ENCODE assay signal across 1 cellular context in the genomic region with DNA sequence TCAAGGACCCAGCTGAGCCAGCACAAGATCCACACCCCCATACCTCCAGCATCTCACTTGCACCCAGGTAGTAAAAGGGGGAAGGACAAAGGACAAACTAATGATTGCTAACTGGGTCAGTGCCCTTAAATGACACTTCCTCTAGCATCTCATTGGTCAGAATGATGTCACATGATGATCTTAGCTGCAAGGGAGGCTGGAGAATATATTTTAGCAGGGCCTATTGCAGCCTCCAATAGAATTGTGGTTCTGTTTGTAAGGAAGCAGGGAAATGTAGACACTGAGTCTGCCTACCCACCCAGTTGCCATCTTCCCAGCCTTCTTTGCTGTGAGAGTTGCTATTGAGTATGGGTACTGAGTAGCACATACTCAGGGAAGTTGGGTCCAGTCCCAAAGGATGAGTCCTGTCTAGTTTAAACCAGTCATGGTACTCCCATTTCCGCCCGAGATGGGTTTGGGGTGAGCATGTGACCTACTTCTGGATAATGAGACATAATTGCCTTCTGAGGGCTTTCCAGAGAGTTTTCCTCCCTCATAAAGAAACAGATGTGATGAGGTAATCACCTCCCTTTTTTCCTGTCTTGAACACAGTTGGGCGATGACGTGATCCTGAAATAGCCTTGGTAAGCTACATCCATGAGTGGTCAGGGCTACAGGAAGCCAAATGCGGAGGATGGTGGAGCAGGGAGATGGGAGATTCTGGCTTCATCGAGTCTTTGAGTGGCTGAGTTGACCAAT.
TF ChIP-seq lines count a peak whose summit lies in the region.

No MANE protein-coding gene starts in this region.

TF ChIP-seq in HEK293, 187 proteins besides CTCF, POLR2A, EP300 and RAD21 (continued from another document and continues in another):
- TF ChIP-seq, protein P1, sequence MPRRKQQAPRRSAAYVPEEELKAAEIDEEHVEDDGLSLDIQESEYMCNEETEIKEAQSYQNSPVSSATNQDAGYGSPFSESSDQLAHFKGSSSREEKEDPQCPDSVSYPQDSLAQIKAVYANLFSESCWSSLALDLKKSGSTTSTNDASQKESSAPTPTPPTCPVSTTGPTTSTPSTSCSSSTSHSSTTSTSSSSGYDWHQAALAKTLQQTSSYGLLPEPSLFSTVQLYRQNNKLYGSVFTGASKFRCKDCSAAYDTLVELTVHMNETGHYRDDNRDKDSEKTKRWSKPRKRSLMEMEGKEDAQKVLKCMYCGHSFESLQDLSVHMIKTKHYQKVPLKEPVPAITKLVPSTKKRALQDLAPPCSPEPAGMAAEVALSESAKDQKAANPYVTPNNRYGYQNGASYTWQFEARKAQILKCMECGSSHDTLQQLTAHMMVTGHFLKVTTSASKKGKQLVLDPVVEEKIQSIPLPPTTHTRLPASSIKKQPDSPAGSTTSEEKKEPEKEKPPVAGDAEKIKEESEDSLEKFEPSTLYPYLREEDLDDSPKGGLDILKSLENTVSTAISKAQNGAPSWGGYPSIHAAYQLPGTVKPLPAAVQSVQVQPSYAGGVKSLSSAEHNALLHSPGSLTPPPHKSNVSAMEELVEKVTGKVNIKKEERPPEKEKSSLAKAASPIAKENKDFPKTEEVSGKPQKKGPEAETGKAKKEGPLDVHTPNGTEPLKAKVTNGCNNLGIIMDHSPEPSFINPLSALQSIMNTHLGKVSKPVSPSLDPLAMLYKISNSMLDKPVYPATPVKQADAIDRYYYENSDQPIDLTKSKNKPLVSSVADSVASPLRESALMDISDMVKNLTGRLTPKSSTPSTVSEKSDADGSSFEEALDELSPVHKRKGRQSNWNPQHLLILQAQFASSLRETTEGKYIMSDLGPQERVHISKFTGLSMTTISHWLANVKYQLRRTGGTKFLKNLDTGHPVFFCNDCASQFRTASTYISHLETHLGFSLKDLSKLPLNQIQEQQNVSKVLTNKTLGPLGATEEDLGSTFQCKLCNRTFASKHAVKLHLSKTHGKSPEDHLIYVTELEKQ (tag by site-specific recombination; IDR thresholded peaks at IDR 0.05; ENCODE audit: borderline replicate concordance): no peak
- TF ChIP-seq, protein P2, sequence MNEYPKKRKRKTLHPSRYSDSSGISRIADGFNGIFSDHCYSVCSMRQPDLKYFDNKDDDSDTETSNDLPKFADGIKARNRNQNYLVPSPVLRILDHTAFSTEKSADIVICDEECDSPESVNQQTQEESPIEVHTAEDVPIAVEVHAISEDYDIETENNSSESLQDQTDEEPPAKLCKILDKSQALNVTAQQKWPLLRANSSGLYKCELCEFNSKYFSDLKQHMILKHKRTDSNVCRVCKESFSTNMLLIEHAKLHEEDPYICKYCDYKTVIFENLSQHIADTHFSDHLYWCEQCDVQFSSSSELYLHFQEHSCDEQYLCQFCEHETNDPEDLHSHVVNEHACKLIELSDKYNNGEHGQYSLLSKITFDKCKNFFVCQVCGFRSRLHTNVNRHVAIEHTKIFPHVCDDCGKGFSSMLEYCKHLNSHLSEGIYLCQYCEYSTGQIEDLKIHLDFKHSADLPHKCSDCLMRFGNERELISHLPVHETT (tag by site-specific recombination; IDR thresholded peaks at IDR 0.05): no peak
- no peak for TF ChIP-seq ZNF501 (tag by site-specific recombination; IDR thresholded peaks at IDR 0.05)
- no peak for TF ChIP-seq ZNF138 (tag by site-specific recombination; IDR thresholded peaks at IDR 0.05; ENCODE audit: borderline replicate concordance)
- TF ChIP-seq, protein P3, sequence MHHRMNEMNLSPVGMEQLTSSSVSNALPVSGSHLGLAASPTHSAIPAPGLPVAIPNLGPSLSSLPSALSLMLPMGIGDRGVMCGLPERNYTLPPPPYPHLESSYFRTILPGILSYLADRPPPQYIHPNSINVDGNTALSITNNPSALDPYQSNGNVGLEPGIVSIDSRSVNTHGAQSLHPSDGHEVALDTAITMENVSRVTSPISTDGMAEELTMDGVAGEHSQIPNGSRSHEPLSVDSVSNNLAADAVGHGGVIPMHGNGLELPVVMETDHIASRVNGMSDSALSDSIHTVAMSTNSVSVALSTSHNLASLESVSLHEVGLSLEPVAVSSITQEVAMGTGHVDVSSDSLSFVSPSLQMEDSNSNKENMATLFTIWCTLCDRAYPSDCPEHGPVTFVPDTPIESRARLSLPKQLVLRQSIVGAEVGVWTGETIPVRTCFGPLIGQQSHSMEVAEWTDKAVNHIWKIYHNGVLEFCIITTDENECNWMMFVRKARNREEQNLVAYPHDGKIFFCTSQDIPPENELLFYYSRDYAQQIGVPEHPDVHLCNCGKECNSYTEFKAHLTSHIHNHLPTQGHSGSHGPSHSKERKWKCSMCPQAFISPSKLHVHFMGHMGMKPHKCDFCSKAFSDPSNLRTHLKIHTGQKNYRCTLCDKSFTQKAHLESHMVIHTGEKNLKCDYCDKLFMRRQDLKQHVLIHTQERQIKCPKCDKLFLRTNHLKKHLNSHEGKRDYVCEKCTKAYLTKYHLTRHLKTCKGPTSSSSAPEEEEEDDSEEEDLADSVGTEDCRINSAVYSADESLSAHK (tag by site-specific recombination; IDR thresholded peaks at IDR 0.05): no peak
- TF ChIP-seq WT1 (tag by site-specific recombination; IDR thresholded peaks at IDR 0.05): peak; percentile 99
- TF ChIP-seq, protein P4, sequence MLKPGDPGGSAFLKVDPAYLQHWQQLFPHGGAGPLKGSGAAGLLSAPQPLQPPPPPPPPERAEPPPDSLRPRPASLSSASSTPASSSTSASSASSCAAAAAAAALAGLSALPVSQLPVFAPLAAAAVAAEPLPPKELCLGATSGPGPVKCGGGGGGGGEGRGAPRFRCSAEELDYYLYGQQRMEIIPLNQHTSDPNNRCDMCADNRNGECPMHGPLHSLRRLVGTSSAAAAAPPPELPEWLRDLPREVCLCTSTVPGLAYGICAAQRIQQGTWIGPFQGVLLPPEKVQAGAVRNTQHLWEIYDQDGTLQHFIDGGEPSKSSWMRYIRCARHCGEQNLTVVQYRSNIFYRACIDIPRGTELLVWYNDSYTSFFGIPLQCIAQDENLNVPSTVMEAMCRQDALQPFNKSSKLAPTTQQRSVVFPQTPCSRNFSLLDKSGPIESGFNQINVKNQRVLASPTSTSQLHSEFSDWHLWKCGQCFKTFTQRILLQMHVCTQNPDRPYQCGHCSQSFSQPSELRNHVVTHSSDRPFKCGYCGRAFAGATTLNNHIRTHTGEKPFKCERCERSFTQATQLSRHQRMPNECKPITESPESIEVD (tag by site-specific recombination; IDR thresholded peaks at IDR 0.05): peak; percentile 56
- no peak for TF ChIP-seq GFI1B (tag by site-specific recombination; IDR thresholded peaks at IDR 0.05)
- no peak for TF ChIP-seq ZNF341 (tag by site-specific recombination; IDR thresholded peaks at IDR 0.05; ENCODE audit: low read depth)
- peak; percentile 95 for TF ChIP-seq ZNF366 (tag by site-specific recombination; conservative IDR thresholded peaks at IDR 0.05)
- no peak for TF ChIP-seq ZNF837 (tag by site-specific recombination; IDR thresholded peaks at IDR 0.05)
- TF ChIP-seq, protein P5, sequence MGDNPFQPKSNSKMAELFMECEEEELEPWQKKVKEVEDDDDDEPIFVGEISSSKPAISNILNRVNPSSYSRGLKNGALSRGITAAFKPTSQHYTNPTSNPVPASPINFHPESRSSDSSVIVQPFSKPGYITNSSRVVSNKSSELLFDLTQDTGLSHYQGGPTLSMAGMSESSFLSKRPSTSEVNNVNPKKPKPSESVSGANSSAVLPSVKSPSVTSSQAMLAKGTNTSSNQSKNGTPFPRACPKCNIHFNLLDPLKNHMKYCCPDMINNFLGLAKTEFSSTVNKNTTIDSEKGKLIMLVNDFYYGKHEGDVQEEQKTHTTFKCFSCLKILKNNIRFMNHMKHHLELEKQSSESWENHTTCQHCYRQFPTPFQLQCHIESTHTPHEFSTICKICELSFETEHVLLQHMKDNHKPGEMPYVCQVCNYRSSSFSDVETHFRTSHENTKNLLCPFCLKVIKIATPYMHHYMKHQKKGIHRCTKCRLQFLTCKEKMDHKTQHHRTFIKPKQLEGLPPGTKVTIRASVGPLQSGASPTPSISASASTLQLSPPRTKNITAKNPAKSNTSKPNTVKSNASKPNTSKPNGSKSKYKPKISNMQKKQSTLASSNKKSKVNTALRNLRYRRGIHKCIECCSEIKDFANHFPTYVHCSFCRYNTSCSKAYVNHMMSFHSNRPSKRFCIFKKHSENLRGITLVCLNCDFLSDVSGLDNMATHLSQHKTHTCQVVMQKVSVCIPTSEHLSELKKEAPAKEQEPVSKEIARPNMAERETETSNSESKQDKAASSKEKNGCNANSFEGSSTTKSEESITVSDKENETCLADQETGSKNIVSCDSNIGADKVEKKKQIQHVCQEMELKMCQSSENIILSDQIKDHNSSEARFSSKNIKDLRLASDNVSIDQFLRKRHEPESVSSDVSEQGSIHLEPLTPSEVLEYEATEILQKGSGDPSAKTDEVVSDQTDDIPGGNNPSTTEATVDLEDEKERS (tag by site-specific recombination; IDR thresholded peaks at IDR 0.05): no peak
- TF ChIP-seq ZNF239 (tag by site-specific recombination; IDR thresholded peaks at IDR 0.05): no peak
- no peak for TF ChIP-seq ZNF530 (tag by site-specific recombination; IDR thresholded peaks at IDR 0.05; ENCODE audit: low read depth)
- TF ChIP-seq ZNF211 (tag by site-specific recombination; IDR thresholded peaks at IDR 0.05; ENCODE audit: low read depth): no peak
- no peak for TF ChIP-seq ZNF174 (tag by site-specific recombination; IDR thresholded peaks at IDR 0.05)
- TF ChIP-seq SP2 (tag by site-specific recombination; IDR thresholded peaks at IDR 0.05): peak; percentile 43
- no peak for TF ChIP-seq TCF7L2 (IDR thresholded peaks at IDR 0.05; ENCODE audit: borderline replicate concordance, low read depth, low read length)
- TF ChIP-seq OVOL3 (tag by site-specific recombination; IDR thresholded peaks at IDR 0.05): no peak
- TF ChIP-seq, protein P6, sequence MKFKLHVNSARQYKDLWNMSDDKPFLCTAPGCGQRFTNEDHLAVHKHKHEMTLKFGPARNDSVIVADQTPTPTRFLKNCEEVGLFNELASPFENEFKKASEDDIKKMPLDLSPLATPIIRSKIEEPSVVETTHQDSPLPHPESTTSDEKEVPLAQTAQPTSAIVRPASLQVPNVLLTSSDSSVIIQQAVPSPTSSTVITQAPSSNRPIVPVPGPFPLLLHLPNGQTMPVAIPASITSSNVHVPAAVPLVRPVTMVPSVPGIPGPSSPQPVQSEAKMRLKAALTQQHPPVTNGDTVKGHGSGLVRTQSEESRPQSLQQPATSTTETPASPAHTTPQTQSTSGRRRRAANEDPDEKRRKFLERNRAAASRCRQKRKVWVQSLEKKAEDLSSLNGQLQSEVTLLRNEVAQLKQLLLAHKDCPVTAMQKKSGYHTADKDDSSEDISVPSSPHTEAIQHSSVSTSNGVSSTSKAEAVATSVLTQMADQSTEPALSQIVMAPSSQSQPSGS (tag by site-specific recombination; IDR thresholded peaks at IDR 0.05; ENCODE audit: low read depth): peak; percentile 98
- TF ChIP-seq, protein P7, sequence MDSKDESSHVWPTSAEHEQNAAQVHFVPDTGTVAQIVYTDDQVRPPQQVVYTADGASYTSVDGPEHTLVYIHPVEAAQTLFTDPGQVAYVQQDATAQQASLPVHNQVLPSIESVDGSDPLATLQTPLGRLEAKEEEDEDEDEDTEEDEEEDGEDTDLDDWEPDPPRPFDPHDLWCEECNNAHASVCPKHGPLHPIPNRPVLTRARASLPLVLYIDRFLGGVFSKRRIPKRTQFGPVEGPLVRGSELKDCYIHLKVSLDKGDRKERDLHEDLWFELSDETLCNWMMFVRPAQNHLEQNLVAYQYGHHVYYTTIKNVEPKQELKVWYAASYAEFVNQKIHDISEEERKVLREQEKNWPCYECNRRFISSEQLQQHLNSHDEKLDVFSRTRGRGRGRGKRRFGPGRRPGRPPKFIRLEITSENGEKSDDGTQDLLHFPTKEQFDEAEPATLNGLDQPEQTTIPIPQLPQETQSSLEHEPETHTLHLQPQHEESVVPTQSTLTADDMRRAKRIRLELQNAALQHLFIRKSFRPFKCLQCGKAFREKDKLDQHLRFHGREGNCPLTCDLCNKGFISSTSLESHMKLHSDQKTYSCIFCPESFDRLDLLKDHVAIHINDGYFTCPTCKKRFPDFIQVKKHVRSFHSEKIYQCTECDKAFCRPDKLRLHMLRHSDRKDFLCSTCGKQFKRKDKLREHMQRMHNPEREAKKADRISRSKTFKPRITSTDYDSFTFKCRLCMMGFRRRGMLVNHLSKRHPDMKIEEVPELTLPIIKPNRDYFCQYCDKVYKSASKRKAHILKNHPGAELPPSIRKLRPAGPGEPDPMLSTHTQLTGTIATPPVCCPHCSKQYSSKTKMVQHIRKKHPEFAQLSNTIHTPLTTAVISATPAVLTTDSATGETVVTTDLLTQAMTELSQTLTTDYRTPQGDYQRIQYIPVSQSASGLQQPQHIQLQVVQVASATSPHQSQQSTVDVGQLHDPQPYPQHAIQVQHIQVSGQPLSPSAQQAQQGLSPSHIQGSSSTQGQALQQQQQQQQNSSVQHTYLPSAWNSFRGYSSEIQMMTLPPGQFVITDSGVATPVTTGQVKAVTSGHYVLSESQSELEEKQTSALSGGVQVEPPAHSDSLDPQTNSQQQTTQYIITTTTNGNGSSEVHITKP (tag by site-specific recombination; IDR thresholded peaks at IDR 0.05): no peak
- no peak; the same call in 1 of the 2 replicates for TF ChIP-seq ZNF184 (tag by site-specific recombination; IDR thresholded peaks at IDR 0.05)
- TF ChIP-seq, protein P8, sequence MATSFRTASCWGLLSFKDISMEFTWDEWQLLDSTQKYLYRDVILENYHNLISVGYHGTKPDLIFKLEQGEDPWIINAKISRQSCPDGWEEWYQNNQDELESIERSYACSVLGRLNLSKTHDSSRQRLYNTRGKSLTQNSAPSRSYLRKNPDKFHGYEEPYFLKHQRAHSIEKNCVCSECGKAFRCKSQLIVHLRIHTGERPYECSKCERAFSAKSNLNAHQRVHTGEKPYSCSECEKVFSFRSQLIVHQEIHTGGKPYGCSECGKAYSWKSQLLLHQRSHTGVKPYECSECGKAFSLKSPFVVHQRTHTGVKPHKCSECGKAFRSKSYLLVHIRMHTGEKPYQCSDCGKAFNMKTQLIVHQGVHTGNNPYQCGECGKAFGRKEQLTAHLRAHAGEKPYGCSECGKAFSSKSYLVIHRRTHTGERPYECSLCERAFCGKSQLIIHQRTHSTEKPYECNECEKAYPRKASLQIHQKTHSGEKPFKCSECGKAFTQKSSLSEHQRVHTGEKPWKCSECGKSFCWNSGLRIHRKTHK (tag by site-specific recombination; IDR thresholded peaks at IDR 0.05): no peak
- no peak for TF ChIP-seq ZNF354C (tag by site-specific recombination; IDR thresholded peaks at IDR 0.05; ENCODE audit: borderline replicate concordance, low read depth)
- no peak for TF ChIP-seq ZNF785 (tag by site-specific recombination; IDR thresholded peaks at IDR 0.05)
- no peak for TF ChIP-seq ZNF2 (tag by site-specific recombination; IDR thresholded peaks at IDR 0.05)
- TF ChIP-seq ZNF596 (tag by site-specific recombination; IDR thresholded peaks at IDR 0.05): no peak
- TF ChIP-seq, protein P9, sequence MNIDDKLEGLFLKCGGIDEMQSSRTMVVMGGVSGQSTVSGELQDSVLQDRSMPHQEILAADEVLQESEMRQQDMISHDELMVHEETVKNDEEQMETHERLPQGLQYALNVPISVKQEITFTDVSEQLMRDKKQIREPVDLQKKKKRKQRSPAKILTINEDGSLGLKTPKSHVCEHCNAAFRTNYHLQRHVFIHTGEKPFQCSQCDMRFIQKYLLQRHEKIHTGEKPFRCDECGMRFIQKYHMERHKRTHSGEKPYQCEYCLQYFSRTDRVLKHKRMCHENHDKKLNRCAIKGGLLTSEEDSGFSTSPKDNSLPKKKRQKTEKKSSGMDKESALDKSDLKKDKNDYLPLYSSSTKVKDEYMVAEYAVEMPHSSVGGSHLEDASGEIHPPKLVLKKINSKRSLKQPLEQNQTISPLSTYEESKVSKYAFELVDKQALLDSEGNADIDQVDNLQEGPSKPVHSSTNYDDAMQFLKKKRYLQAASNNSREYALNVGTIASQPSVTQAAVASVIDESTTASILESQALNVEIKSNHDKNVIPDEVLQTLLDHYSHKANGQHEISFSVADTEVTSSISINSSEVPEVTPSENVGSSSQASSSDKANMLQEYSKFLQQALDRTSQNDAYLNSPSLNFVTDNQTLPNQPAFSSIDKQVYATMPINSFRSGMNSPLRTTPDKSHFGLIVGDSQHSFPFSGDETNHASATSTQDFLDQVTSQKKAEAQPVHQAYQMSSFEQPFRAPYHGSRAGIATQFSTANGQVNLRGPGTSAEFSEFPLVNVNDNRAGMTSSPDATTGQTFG (tag by site-specific recombination; IDR thresholded peaks at IDR 0.05; ENCODE audit: borderline replicate concordance): no peak
- TF ChIP-seq KLF10 (tag by site-specific recombination; IDR thresholded peaks at IDR 0.05): no peak
